9 cellular contexts compared by ENCODE assay signal in genomic region chr2:134217924-134218323, GRCh38. TPM values are rescaled to one million over a fixed set of nuclear protein-coding genes. Genes with fewer than 3 reads are reported as not detected.
A peak's percentile ranks its signal among the peaks of the same experiment; 100 is the strongest.
DNase-seq lines count a peak whose midpoint lies in the region; ATAC-seq lines count a peak whose summit lies in the region.
"Had no signal": no experiment of that assay in that cellular context is flagged by ENCODE, and none has a peak within 500 bp of the region (broad histone marks: within the 10 kb centered on the region; RNA-seq: fewer than 3 reads in every experiment).

No MANE protein-coding gene starts in this region.

- peak overlapping the region; percentile 5 to 84 (median 78) for H3K4me3 Mint-ChIP-seq in CD4-positive, CD25-positive, alpha-beta regulatory T cell

- peaks cover 30 to 65% (median 60%) of the 10 kb centered on the region in 4 donors for H3K4me1 Mint-ChIP-seq in CD4-positive, CD25-positive, alpha-beta regulatory T cell

- no peaks in the 10 kb centered on the region for H3K36me3 ChIP-seq in CD4-positive, CD25-positive, alpha-beta regulatory T cell (ENCODE audit: control insufficient read depth, insufficient read depth, low read length)

- ATAC-seq in CD4-positive, CD25-positive, alpha-beta regulatory T cell (ENCODE audit: low read depth in 2 of 2): peak; percentile 85 to 90
- ATAC-seq in GM19395 (IDR thresholded peaks at IDR 0.05; ENCODE audit: unreplicated experiment) (peak; percentile 77), HG03196 (IDR thresholded peaks at IDR 0.05; ENCODE audit: unreplicated experiment) (peak; percentile 74)
- peak; percentile 92 to 95 for ATAC-seq in activated naive CD4-positive, alpha-beta T cell treated with anti-CD3 and anti-CD28 coated beads, Interleukin-2, amount 50 U/mL, for 72 hours

- intact Hi-C loops in cardiac septum (cut with DNase I): no loop called here

- peak in 1 of 3 donors; percentile 68 for DNase-seq in CD4-positive, CD25-positive, alpha-beta regulatory T cell
- peak in 1 of 2 donors; percentile 23 for DNase-seq in activated naive CD4-positive, alpha-beta T cell treated with anti-CD3 and anti-CD28 coated beads, Interleukin-2, amount 50 U/mL, for 72 hours (ENCODE audit: low spot score in 2 of 2)
- DNase-seq in middle frontal gyrus (ENCODE audit: extremely low spot score, low spot score): no peak
- DNase-seq in activated CD8-positive, alpha-beta memory T cell treated with anti-CD3 and anti-CD28 coated beads, Interleukin-2, amount 50 U/mL, for 48 hours: no peak
- no peak for DNase-seq in NCI-H2107 (lab: John Stamatoyannopoulos, UW)
- no peak for DNase-seq in cardiac septum (ENCODE audit: low spot score)
- DNase-seq: GF-D8 had no signal

- peaks cover 4% of the 10 kb centered on the region for H3K36me3 Mint-ChIP-seq in CD4-positive, CD25-positive, alpha-beta regulatory T cell
- H3K36me3 Mint-ChIP-seq in activated naive CD4-positive, alpha-beta T cell treated with anti-CD3 and anti-CD28 coated beads, Interleukin-2, amount 50 U/mL, for 72 hours: no peaks in the 10 kb centered on the region

- H3K4me1 ChIP-seq in CD4-positive, CD25-positive, alpha-beta regulatory T cell (ENCODE audit: control insufficient read depth, insufficient read depth, low read length, poor library complexity, severe bottlenecking): peaks cover 37% of the 10 kb centered on the region

- H3K4me3 ChIP-seq in CD4-positive, CD25-positive, alpha-beta regulatory T cell (ENCODE audit: low read depth, low read length): peak overlapping the region; percentile 58

- H3K27me3 ChIP-seq in CD4-positive, CD25-positive, alpha-beta regulatory T cell (ENCODE audit: control insufficient read depth, insufficient read depth, low read length): no peaks in the 10 kb centered on the region

- H3K27ac Mint-ChIP-seq in CD4-positive, CD25-positive, alpha-beta regulatory T cell: peak overlapping the region; percentile 79 to 93 (median 93)
- H3K27ac Mint-ChIP-seq in activated naive CD4-positive, alpha-beta T cell treated with anti-CD3 and anti-CD28 coated beads, Interleukin-2, amount 50 U/mL, for 72 hours: peak overlapping the region; percentile 87 to 91

- peak overlapping the region; percentile 51 for H3K27ac ChIP-seq in CD4-positive, CD25-positive, alpha-beta regulatory T cell (ENCODE audit: insufficient read depth, low read length, poor library complexity, severe bottlenecking)

- H3K27me3 Mint-ChIP-seq in CD4-positive, CD25-positive, alpha-beta regulatory T cell: no peaks in the 10 kb centered on the region

- peaks cover 0 to 2% (median 0%) of the 10 kb centered on the region in 7 donors for H3K9me3 Mint-ChIP-seq in CD4-positive, CD25-positive, alpha-beta regulatory T cell
- peaks cover 4 to 8% of the 10 kb centered on the region in 2 donors for H3K9me3 Mint-ChIP-seq in activated naive CD4-positive, alpha-beta T cell treated with anti-CD3 and anti-CD28 coated beads, Interleukin-2, amount 50 U/mL, for 72 hours

- H3K9me3 ChIP-seq in CD4-positive, CD25-positive, alpha-beta regulatory T cell (ENCODE audit: control insufficient read depth in 2 of 2, low read length in 2 of 2): no peaks in the 10 kb centered on the region

RNA-seq across cellular contexts. Expression of gene MGAT5, which starts 35.9 kb away (rescaled TPM):
- total RNA-seq in CD4-positive, CD25-positive, alpha-beta regulatory T cell: 68.8 TPM
- 1 to 10 TPM; 3.6 to 7.2 (median 6.3) TPM for polyA plus RNA-seq in CD4-positive, CD25-positive, alpha-beta regulatory T cell
- 10 to 100 TPM; 11.8 to 13.2 TPM for total RNA-seq in activated naive CD4-positive, alpha-beta T cell treated with anti-CD3 and anti-CD28 coated beads, Interleukin-2, amount 50 U/mL, for 72 hours
- total RNA-seq in cardiac septum: 75.3 TPM
